1 cellular context compared by ENCODE assay signal in genomic region chr13:63367522-63368198, GRCh38.
TF ChIP-seq lines count a peak whose summit lies in the region.

No MANE protein-coding gene starts in this region.

TF ChIP-seq in H1, 55 proteins besides CTCF, POLR2A, EP300 and RAD21 (continued from another document):
- TF ChIP-seq MAX (IDR thresholded peaks at IDR 0.05) (no peak), SIRT6 (IDR thresholded peaks at IDR 0.05; ENCODE audit: low read length) (no peak), KDM1A (IDR thresholded peaks at IDR 0.05; ENCODE audit: borderline replicate concordance, low read length) (no peak), NRF1 (IDR thresholded peaks at IDR 0.05; ENCODE audit: low read depth, low read length) (no peak)
